Comparison of ENCODE assay signal across 16 cellular contexts in the genomic region with DNA sequence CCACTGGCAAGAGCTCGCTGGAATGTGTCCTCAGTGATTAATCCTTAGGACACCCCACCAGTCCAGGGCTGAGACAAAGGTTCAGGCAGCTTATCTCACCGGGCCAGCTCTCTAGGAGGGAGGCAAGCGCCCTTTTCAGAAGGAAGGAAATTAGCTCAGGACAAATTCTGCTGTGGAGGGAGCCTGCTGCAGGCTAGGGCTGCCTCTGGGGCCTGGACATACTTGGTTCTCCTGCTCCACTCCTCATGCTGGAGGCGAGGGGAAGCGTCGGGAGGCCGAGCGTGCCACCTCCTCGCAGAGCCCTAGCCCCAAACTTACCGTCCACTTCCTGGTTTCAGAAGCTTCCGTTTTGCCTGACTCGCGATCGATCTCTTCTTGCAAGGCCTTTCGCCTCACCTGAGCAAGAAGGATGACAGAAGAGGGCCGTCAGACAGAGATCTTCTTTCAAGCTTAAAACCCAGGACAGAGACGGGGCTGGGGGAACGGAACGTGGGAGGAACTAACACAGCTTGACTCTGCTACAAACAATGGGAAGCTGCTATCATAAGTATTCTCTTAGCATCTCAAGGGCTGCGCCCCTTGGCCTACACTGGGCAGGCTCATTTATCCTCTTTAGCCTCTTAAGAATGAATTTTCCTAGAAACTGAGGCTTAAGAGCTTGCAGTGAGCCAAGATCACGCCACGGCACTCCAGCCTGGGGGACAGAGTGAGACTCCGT. TPM values are rescaled to one million over a fixed set of nuclear protein-coding genes. Genes with fewer than 3 reads are reported as not detected.
DNase-seq lines count a peak whose midpoint lies in the region; ATAC-seq and TF ChIP-seq lines count a peak whose summit lies in the region.
"Had no signal": no experiment of that assay in that cellular context is flagged by ENCODE, and none has a peak within 500 bp of the region (broad histone marks: within the 10 kb centered on the region; RNA-seq: fewer than 3 reads in every experiment).

No MANE protein-coding gene starts in this region.

- H4K20me1 ChIP-seq in OCI-LY7 (ENCODE audit: insufficient read depth, low read length) = peaks cover 9% of the 10 kb centered on the region; the same call in 1 of the 2 replicates

- DNase-seq in esophagus squamous epithelium (lab: John Stamatoyannopoulos, UW) (no peak), right lobe of liver (no peak), stomach (no peak), OCI-LY7 (ENCODE audit: low spot score) (no peak), NCI-H2196 treated with DMSO at 0.1 percent for 48 hours (lab: John Stamatoyannopoulos, UW; ENCODE audit: unreplicated experiment) (no peak)
- DNase-seq: activated naive CD4-positive, alpha-beta T cell; BE2C; GDM1; NCI-H1694 treated with DMSO at 0.1 percent for 48 hours; NCI-H510A; SJCRH30 had no signal

- 78 to 82% methylated on average over 7 to 13 of the region's 23 CpGs for WGBS in esophagus squamous epithelium, 2 donors
- 71% methylated on average over 18 of the region's 23 CpGs for whole genome bisulfite sequencing in right lobe of liver (ENCODE audit: insufficient coverage, low coverage, low lambda C conversion rate, missing lambda C conversion rate)
- WGBS in stomach, 5 donors = 83 to 88% (median 84%) methylated on average over 23 of the region's 23 CpGs

- H3K4me3 ChIP-seq in esophagus squamous epithelium (no peak overlapping the region), right lobe of liver (no peak overlapping the region), stomach (no peak overlapping the region), OCI-LY7 (ENCODE audit: low read depth, low read length, poor library complexity, severe bottlenecking) (no peak overlapping the region)
- H3K4me3 ChIP-seq: SJCRH30 had no signal

- TF ChIP-seq POLR2A in esophagus squamous epithelium (IDR thresholded peaks at IDR 0.05) (no peak), right lobe of liver (IDR thresholded peaks at IDR 0.05) (no peak), stomach (IDR thresholded peaks at IDR 0.05) (no peak)

- POLR2A ChIA-PET in OCI-LY7 (lab: Charles Lee) = no interaction called here

- H3K4me1 ChIP-seq in esophagus squamous epithelium = peaks cover 0 to 30% (median 6%) of the 10 kb centered on the region in 3 donors
- H3K4me1 ChIP-seq in right lobe of liver = no peaks in the 10 kb centered on the region
- peaks cover 0 to 14% (median 2%) of the 10 kb centered on the region in 4 donors for H3K4me1 ChIP-seq in stomach
- no peaks in the 10 kb centered on the region for H3K4me1 ChIP-seq in OCI-LY7 (ENCODE audit: insufficient read depth, low read length, poor library complexity, severe bottlenecking)
- H3K4me1 ChIP-seq: BE2C, SJCRH30 had no signal

- no TSS peak for BruUV-seq in OCI-LY7 (replicated peaks; lab: Mats Ljungman, UMichigan)

- H3K79me2 ChIP-seq in OCI-LY7 (ENCODE audit: insufficient read depth, low read depth, low read length) = peaks cover 17% of the 10 kb centered on the region; the same call in 1 of the 2 replicates

- H3K9me2 ChIP-seq in OCI-LY7 (ENCODE audit: insufficient read depth, low read length) = no peaks in the 10 kb centered on the region

- H2AFZ ChIP-seq in OCI-LY7 (ENCODE audit: low read length) = no peak overlapping the region

- H3K9me3 ChIP-seq in esophagus squamous epithelium = no peaks in the 10 kb centered on the region
- H3K9me3 ChIP-seq in right lobe of liver = no peaks in the 10 kb centered on the region
- no peaks in the 10 kb centered on the region for H3K9me3 ChIP-seq in stomach
- no peaks in the 10 kb centered on the region for H3K9me3 ChIP-seq in OCI-LY7 (ENCODE audit: low read length)
- H3K9me3 ChIP-seq: BE2C, neutrophil, SJCRH30 had no signal

- TF ChIP-seq CTCF in esophagus squamous epithelium (IDR thresholded peaks at IDR 0.05) = no peak
- no peak for TF ChIP-seq CTCF in right lobe of liver (IDR thresholded peaks at IDR 0.05)
- no peak for TF ChIP-seq CTCF in stomach (IDR thresholded peaks at IDR 0.05)
- TF ChIP-seq CTCF in OCI-LY7 (conservative IDR thresholded peaks at IDR 0.05; ENCODE audit: low read length) = no peak

- peak; percentile 10 to 60 (median 42) for ATAC-seq in right lobe of liver
- ATAC-seq in HG03565 (IDR thresholded peaks at IDR 0.05; ENCODE audit: unreplicated experiment) = no peak
- no peak for ATAC-seq in HG03196 (IDR thresholded peaks at IDR 0.05; ENCODE audit: unreplicated experiment)
- ATAC-seq: activated CD4-positive, CD25-positive, alpha-beta regulatory T cell treated with anti-CD3 and anti-CD28 coated beads, Interleukin-2, amount 50 U/mL, for 24 hours had no signal

- CTCF ChIA-PET in OCI-LY7 (lab: Charles Lee; ENCODE audit: unreplicated experiment) = no interaction called here

- H3K36me3 ChIP-seq in esophagus squamous epithelium = peaks cover 4 to 96% (median 25%) of the 10 kb centered on the region in 3 donors
- peaks cover 0 to 18% (median under 1%) of the 10 kb centered on the region in 4 donors for H3K36me3 ChIP-seq in right lobe of liver
- H3K36me3 ChIP-seq in stomach = peaks cover 16 to 86% (median 79%) of the 10 kb centered on the region in 4 donors
- peaks cover 91% of the 10 kb centered on the region for H3K36me3 ChIP-seq in OCI-LY7 (ENCODE audit: insufficient read depth, low read length)

- intact Hi-C loops in esophagus squamous epithelium (cut with DNase I) = no loop called here
- intact Hi-C loops in right lobe of liver (cut with DNase I) = no loop called here
- intact Hi-C loops in stomach (cut with DNase I; ENCODE audit: low total_unique reads) = loop anchor here (10.0 kb wide), 1 partner anchor 174 kb away; the partner anchor contains the start of gene GPRC5B
- intact Hi-C loops in OCI-LY7 (cut with micrococcal nuclease; ENCODE audit: unreplicated experiment) = no loop called here

- H3K27ac ChIP-seq in angular gyrus (ENCODE audit: low read depth, low read length) (peak overlapping the region; percentile 8), esophagus squamous epithelium (peak overlapping the region in 3 of 4 donors; percentile 2 to 29 (median 6)), right lobe of liver (no peak overlapping the region), stomach (peak overlapping the region in 4 of 5 donors; percentile 11 to 43 (median 22)), OCI-LY7 (ENCODE audit: low read depth, low read length, poor library complexity, severe bottlenecking) (no peak overlapping the region)
- H3K27ac ChIP-seq: neutrophil, SJCRH30 had no signal

- no peak for TF ChIP-seq EP300 in stomach (IDR thresholded peaks at IDR 0.05)

- H3K4me2 ChIP-seq in OCI-LY7 (ENCODE audit: low read length) = no peak overlapping the region

- H3K27me3 ChIP-seq in esophagus squamous epithelium (no peaks in the 10 kb centered on the region), right lobe of liver (no peaks in the 10 kb centered on the region), stomach (no peaks in the 10 kb centered on the region)
- H3K27me3 ChIP-seq: BE2C, neutrophil, SJCRH30 had no signal

RNA-seq across cellular contexts. Expression of gene KNOP1, which starts 7.7 kb away (rescaled TPM):
- total RNA-seq in esophagus squamous epithelium (10 to 100 TPM in 2 of 4 donors, 1 to 10 TPM in 2; 9.0 to 14.3 (median 11.7) TPM), right lobe of liver (1 to 10 TPM; 3.4 to 9.4 (median 7.3) TPM), stomach (10 to 100 TPM in 4 of 5 donors, 1 to 10 TPM in 1; 7.2 to 26.3 (median 14.2) TPM), OCI-LY7 (2022) (30.0 and 33.2 TPM in 2 replicates)
- 10 to 100 TPM in 2 of 3 donors, 1 to 10 TPM in 1; 9.6 to 15.1 (median 12.1) TPM for polyA plus RNA-seq in stomach
- total RNA-seq in OCI-LY7 (2014; rRNA removed; shearing (Covaris generic)) = 19.7 and 37.9 TPM in 2 replicates

RNA-seq across cellular contexts. Expression of gene IQCK, which starts 7.7 kb away (rescaled TPM):
- 1 to 10 TPM; 2.2 to 9.3 (median 6.1) TPM for total RNA-seq in esophagus squamous epithelium
- total RNA-seq in right lobe of liver = 1 to 10 TPM; 2.0 to 4.7 (median 3.9) TPM
- 10 to 100 TPM in 3 of 5 donors, 1 to 10 TPM in 2; 3.5 to 100.0 (median 20.7) TPM for total RNA-seq in stomach
- 10 to 100 TPM in 1 of 3 donors, 1 to 10 TPM in 2; 7.7 to 18.0 (median 9.1) TPM for polyA plus RNA-seq in stomach
- total RNA-seq in OCI-LY7 (2014; rRNA removed; shearing (Covaris generic)) = 1.3 and 2.2 TPM in 2 replicates
- 2.7 and 4.3 TPM in 2 replicates for total RNA-seq in OCI-LY7 (2022)

Comparison
In these comparisons a context has a peak if more than half of its experiments do, and no peak if none do; other contexts are left out.
1. H3K27ac ChIP-seq: peak in angular gyrus (single experiment), esophagus squamous epithelium (3 of 4) and stomach (4 of 5); none in right lobe of liver (0 of 3) and OCI-LY7 (single experiment).
2. ATAC-seq: peak in right lobe of liver (4 of 4); none in HG03565 (single experiment) and HG03196 (single experiment).